Comparison of ENCODE assay signal across 17 cellular contexts in the genomic region with DNA sequence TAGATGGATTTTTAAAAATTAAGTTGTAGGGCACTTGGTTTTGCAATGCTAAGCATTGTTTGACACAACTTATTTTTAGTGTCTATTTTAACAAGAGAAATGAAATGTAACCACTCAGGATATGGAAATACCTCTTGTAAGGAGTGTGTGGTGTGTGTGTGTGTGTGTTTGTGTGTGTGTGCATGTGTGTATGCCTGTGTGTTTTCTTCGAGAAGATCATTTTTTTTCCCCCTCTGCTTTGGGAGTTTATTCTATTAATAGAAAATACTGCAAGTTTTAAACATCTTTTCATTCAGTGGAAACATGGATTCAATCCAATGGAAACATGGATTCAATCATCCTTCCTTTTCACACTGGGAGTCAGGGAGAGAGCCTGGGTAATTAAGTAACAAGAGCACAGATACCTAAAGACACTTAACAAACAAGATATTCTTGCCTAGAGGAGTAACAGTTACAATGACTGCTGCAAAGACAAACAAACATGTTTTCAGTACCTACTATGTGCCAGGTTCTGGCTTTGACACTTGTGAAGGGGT.
DNase-seq lines count a peak whose midpoint lies in the region; TF ChIP-seq lines count a peak whose summit lies in the region.
"Had no signal": no experiment of that assay in that cellular context is flagged by ENCODE, and none has a peak within 500 bp of the region (broad histone marks: within the 10 kb centered on the region; RNA-seq: fewer than 3 reads in every experiment).

No MANE protein-coding gene starts in this region.

- peaks cover 10% of the 10 kb centered on the region for H3K9me3 Mint-ChIP-seq in nephron
- H3K9me3 Mint-ChIP-seq in activated naive CD8-positive, alpha-beta T cell treated with anti-CD3 and anti-CD28 coated beads for 36 hours = peaks cover 20% of the 10 kb centered on the region

- peaks cover 14% of the 10 kb centered on the region for H3K36me3 Mint-ChIP-seq in nephron (ENCODE audit: low read depth)
- H3K36me3 Mint-ChIP-seq in activated naive CD8-positive, alpha-beta T cell treated with anti-CD3 and anti-CD28 coated beads for 36 hours = peaks cover 6% of the 10 kb centered on the region

- no peaks in the 10 kb centered on the region for H3K27me3 ChIP-seq in ascending aorta
- H3K27me3 ChIP-seq: adrenal gland, stomach had no signal

- DNase-seq in AG08395 (ENCODE audit: low spot score) = peak; percentile 9
- DNase-seq in ascending aorta (ENCODE audit: low spot score in 2 of 2) = no peak
- DNase-seq in fibroblast of peridontal ligament (ENCODE audit: extremely low read depth) = peak; percentile 81
- no peak for DNase-seq in HUDEP-2 (lab: John Stamatoyannopoulos, UW; ENCODE audit: unreplicated experiment in 76 of 76)
- no peak for DNase-seq in T1000 (lab: John Stamatoyannopoulos, UW)
- no peak for DNase-seq in activated naive CD8-positive, alpha-beta T cell treated with anti-CD3 and anti-CD28 coated beads for 36 hours
- DNase-seq in activated effector memory CD4-positive, alpha-beta T cell treated with anti-CD3 and anti-CD28 coated beads, Interleukin-2, amount 50 U/mL, for 16 hours = no peak
- DNase-seq: activated B cell treated with CpG ODN at 0.5 μM for 24 hours, adrenal gland, NCI-H1436, NCI-H446, SHP77, stomach had no signal

- H3K9me3 ChIP-seq in ascending aorta = peaks cover 0 to 6% of the 10 kb centered on the region in 2 donors
- H3K9me3 ChIP-seq: adrenal gland had no signal

- H3K27ac Mint-ChIP-seq in nephron = peak overlapping the region; percentile 23 to 56 (median 54)
- no peak overlapping the region for H3K27ac Mint-ChIP-seq in activated naive CD8-positive, alpha-beta T cell treated with anti-CD3 and anti-CD28 coated beads for 36 hours
- H3K27ac Mint-ChIP-seq: activated B cell treated with CpG ODN at 0.5 μM for 24 hours; activated T-helper 1 cell treated with anti-CD3 and anti-CD28 coated beads, Interleukin-12 subunit alpha, Interleukin-12 subunit beta, Interleukin-2, Interleukin-4 antibody, amounts not matched to agents 30 ng/mL and 10 ng/mL and 1 ng/mL, durations not matched to agents 14 hours and 24 hours and 36 hours; T-helper 1 cell treated with Interleukin-12 subunit alpha and Interleukin-12 subunit beta and Interleukin-4 antibody, amounts not matched to agents 30 μg/mL and 1 μg/mL, for 36 hours had no signal

- H3K36me3 ChIP-seq in ascending aorta = no peaks in the 10 kb centered on the region
- H3K36me3 ChIP-seq: adrenal gland, stomach had no signal

- H3K27ac ChIP-seq in ascending aorta = peak overlapping the region; percentile 51 to 64

- peaks cover 0 to 16% of the 10 kb centered on the region in 2 donors for H3K4me1 ChIP-seq in ascending aorta

- H3K4me3 ChIP-seq in ascending aorta = no peak overlapping the region
- H3K4me3 ChIP-seq: adrenal gland, stomach had no signal

- H3K4me3 Mint-ChIP-seq in nephron = no peak overlapping the region
- no peak overlapping the region for H3K4me3 Mint-ChIP-seq in activated naive CD8-positive, alpha-beta T cell treated with anti-CD3 and anti-CD28 coated beads for 36 hours
- H3K4me3 Mint-ChIP-seq: activated B cell treated with CpG ODN at 0.5 μM for 24 hours; activated T-helper 1 cell treated with anti-CD3 and anti-CD28 coated beads, Interleukin-12 subunit alpha, Interleukin-12 subunit beta, Interleukin-2, Interleukin-4 antibody, amounts not matched to agents 30 ng/mL and 10 ng/mL and 1 ng/mL, durations not matched to agents 14 hours and 24 hours and 36 hours; neural crest cell; T-helper 1 cell treated with Interleukin-12 subunit alpha and Interleukin-12 subunit beta and Interleukin-4 antibody, amounts not matched to agents 30 μg/mL and 1 μg/mL, for 36 hours had no signal

- H3K27me3 Mint-ChIP-seq in nephron (ENCODE audit: low read depth) = no peaks in the 10 kb centered on the region
- no peaks in the 10 kb centered on the region for H3K27me3 Mint-ChIP-seq in activated naive CD8-positive, alpha-beta T cell treated with anti-CD3 and anti-CD28 coated beads for 36 hours
- H3K27me3 Mint-ChIP-seq: activated B cell treated with CpG ODN at 0.5 μM for 24 hours had no signal

- intact Hi-C loops in ascending aorta (cut with DNase I) = no loop called here

- TF ChIP-seq CTCF in ascending aorta (IDR thresholded peaks at IDR 0.05) = no peak
- TF ChIP-seq CTCF in nephron (IDR thresholded peaks at IDR 0.05; ENCODE audit: unreplicated experiment in 3 of 3) = no peak

- peaks cover 21% of the 10 kb centered on the region for H3K4me1 Mint-ChIP-seq in nephron
- H3K4me1 Mint-ChIP-seq in activated naive CD8-positive, alpha-beta T cell treated with anti-CD3 and anti-CD28 coated beads for 36 hours = no peaks in the 10 kb centered on the region
- H3K4me1 Mint-ChIP-seq: activated B cell treated with CpG ODN at 0.5 μM for 24 hours had no signal

Comparison
In these comparisons a context has a peak if more than half of its experiments do, and no peak if none do; other contexts are left out.
1. DNase-seq: peak in AG08395 (single experiment) and fibroblast of peridontal ligament (single experiment); none in ascending aorta (0 of 2), HUDEP-2 (0 of 76), T1000 (single experiment), activated naive CD8-positive, alpha-beta T cell treated with anti-CD3 and anti-CD28 coated beads for 36 hours (single experiment) and activated effector memory CD4-positive, alpha-beta T cell treated with anti-CD3 and anti-CD28 coated beads, Interleukin-2, amount 50 U/mL, for 16 hours (single experiment).